In genomic region chr6:106889692-106890091, GRCh38 we compare ENCODE assay signal across 25 cellular contexts.
"Had no signal": no experiment of that assay in that cellular context is flagged by ENCODE, and none has a peak within 500 bp of the region (broad histone marks: within the 10 kb centered on the region; RNA-seq: fewer than 3 reads in every experiment).

No MANE protein-coding gene starts in this region.

- H3K4me3 ChIP-seq: lower lobe of right lung, thoracic aorta, upper lobe of right lung had no signal

- H3K36me3 Mint-ChIP-seq: activated naive CD8-positive, alpha-beta T cell treated with anti-CD3 and anti-CD28 coated beads, Interleukin-2, amount 10 ng/mL, durations not matched to agents 7 days and 5 days; immature natural killer cell; naive thymus-derived CD4-positive, alpha-beta T cell had no signal

- H3K27ac Mint-ChIP-seq: activated naive CD8-positive, alpha-beta T cell treated with anti-CD3 and anti-CD28 coated beads, Interleukin-2, amount 10 ng/mL, durations not matched to agents 7 days and 5 days; activated T-helper 2 cell treated with anti-CD3 and anti-CD28 coated beads, Interferon-gamma antibody, Interleukin-2, Interleukin-4, amounts not matched to agents 10 μg/mL and 5 μg/mL and 100 μg/mL, durations not matched to agents 14 hours and 24 hours and 36 hours; immature natural killer cell; naive thymus-derived CD4-positive, alpha-beta T cell had no signal

- H3K4me1 Mint-ChIP-seq: activated naive CD8-positive, alpha-beta T cell treated with anti-CD3 and anti-CD28 coated beads, Interleukin-2, amount 10 ng/mL, durations not matched to agents 7 days and 5 days; immature natural killer cell; naive thymus-derived CD4-positive, alpha-beta T cell had no signal

- H3K4me3 Mint-ChIP-seq: activated naive CD8-positive, alpha-beta T cell treated with anti-CD3 and anti-CD28 coated beads, Interleukin-2, amount 10 ng/mL, durations not matched to agents 7 days and 5 days; activated T-cell treated with anti-CD3 and anti-CD28 coated beads, Interleukin-2, amount 50 U/mL, for 4 hours; immature natural killer cell; naive thymus-derived CD4-positive, alpha-beta T cell; neural crest cell had no signal

- ATAC-seq: activated T-cell treated with anti-CD3 and anti-CD28 coated beads, Interleukin-2, amount 50 U/mL, for 4 hours; left lobe of liver; lower lobe of right lung; naive thymus-derived CD4-positive, alpha-beta T cell; upper lobe of right lung had no signal

- H3K36me3 ChIP-seq: lower lobe of right lung, thoracic aorta, upper lobe of right lung had no signal

- H3K4me1 ChIP-seq: lower lobe of right lung, upper lobe of right lung had no signal

- H3K27ac ChIP-seq: lower lobe of right lung, thoracic aorta, upper lobe of right lung had no signal

- H3K9me3 Mint-ChIP-seq: activated naive CD8-positive, alpha-beta T cell treated with anti-CD3 and anti-CD28 coated beads, Interleukin-2, amount 10 ng/mL, durations not matched to agents 7 days and 5 days; activated T-cell treated with anti-CD3 and anti-CD28 coated beads, Interleukin-2, amount 50 U/mL, for 4 hours; activated T-helper 2 cell treated with anti-CD3 and anti-CD28 coated beads, Interferon-gamma antibody, Interleukin-2, Interleukin-4, amounts not matched to agents 10 μg/mL and 5 μg/mL and 100 μg/mL, durations not matched to agents 14 hours and 24 hours and 36 hours; immature natural killer cell; neural crest cell had no signal

- H3K9me3 ChIP-seq: lower lobe of right lung, thoracic aorta, upper lobe of right lung had no signal

- DNase-seq: activated CD4-positive, alpha-beta T cell treated with anti-CD3 and anti-CD28 coated beads for 4 hours; activated CD4-positive, alpha-beta T cell treated with anti-CD3 and anti-CD28 coated beads, Interleukin-2, amount 50 U/mL, for 48 hours; activated CD4-positive, CD25-positive, alpha-beta regulatory T cell; activated CD8-positive, alpha-beta memory T cell treated with anti-CD3 and anti-CD28 coated beads, Interleukin-2, amount 50 U/mL, for 48 hours; activated naive CD4-positive, alpha-beta T cell treated with Interleukin-2 at 50 U/mL for 16 hours; activated naive CD8-positive, alpha-beta T cell treated with anti-CD3 and anti-CD28 coated beads, Interleukin-2, amount 10 ng/mL, durations not matched to agents 7 days and 5 days; activated T-cell treated with anti-CD3 and anti-CD28 coated beads, Interleukin-2, amount 50 U/mL, for 4 hours; amniotic stem cell; cerebellar nuclear complex; cortex of kidney; foreskin melanocyte; immature natural killer cell; lower lobe of right lung; mesendoderm; naive thymus-derived CD4-positive, alpha-beta T cell; occipital lobe; posterior cingulate gyrus; retina; stimulated activated CD4-positive, alpha-beta T cell treated with anti-CD3 and anti-CD28 coated beads, Interleukin-4, amount 100 ng/mL, for 1 hour; stimulated activated naive CD4-positive, alpha-beta T cell; upper lobe of right lung had no signal

- H3K27me3 ChIP-seq: upper lobe of right lung had no signal
